15 cellular contexts compared by ENCODE assay signal in genomic region chr6:150269857-150270223, GRCh38.
DNase-seq lines count a peak whose midpoint lies in the region; ATAC-seq and TF ChIP-seq lines count a peak whose summit lies in the region.
"Had no signal": no experiment of that assay in that cellular context is flagged by ENCODE, and none has a peak within 500 bp of the region (broad histone marks: within the 10 kb centered on the region; RNA-seq: fewer than 3 reads in every experiment).

No MANE protein-coding gene starts in this region.

- no peak overlapping the region for H3K4me3 ChIP-seq in epithelial cell of esophagus (ENCODE audit: low read length)
- H3K4me3 ChIP-seq: cardiac muscle cell, esophagus squamous epithelium, upper lobe of left lung had no signal

- H3K36me3 Mint-ChIP-seq in activated CD4-positive, alpha-beta T cell treated with anti-CD3 and anti-CD28 coated beads for 36 hours (ENCODE audit: low read depth), result no peaks in the 10 kb centered on the region
- H3K36me3 Mint-ChIP-seq: immature natural killer cell; naive thymus-derived CD8-positive, alpha-beta T cell had no signal

- CTCF ChIA-PET in activated CD4-positive, alpha-beta T cell treated with anti-CD3 and anti-CD28 coated beads for 36 hours (lab: Charles Lee), result no interaction called here

- H3K4me3 Mint-ChIP-seq in activated CD4-positive, alpha-beta T cell treated with anti-CD3 and anti-CD28 coated beads for 36 hours, result no peak overlapping the region
- H3K4me3 Mint-ChIP-seq: immature natural killer cell; naive thymus-derived CD8-positive, alpha-beta T cell had no signal

- H3K27me3 Mint-ChIP-seq in activated CD4-positive, alpha-beta T cell treated with anti-CD3 and anti-CD28 coated beads for 36 hours, result no peaks in the 10 kb centered on the region

- H3K4me1 Mint-ChIP-seq in activated CD4-positive, alpha-beta T cell treated with anti-CD3 and anti-CD28 coated beads for 36 hours, result no peaks in the 10 kb centered on the region

- H3K9me3 Mint-ChIP-seq in activated CD4-positive, alpha-beta T cell treated with anti-CD3 and anti-CD28 coated beads for 36 hours (ENCODE audit: low read depth), result no peaks in the 10 kb centered on the region
- H3K9me3 Mint-ChIP-seq: immature natural killer cell; naive thymus-derived CD8-positive, alpha-beta T cell had no signal

- POLR2A ChIA-PET in activated CD4-positive, alpha-beta T cell treated with anti-CD3 and anti-CD28 coated beads for 36 hours (lab: Charles Lee), result no interaction called here

- intact Hi-C loops in activated CD4-positive, alpha-beta T cell treated with anti-CD3 and anti-CD28 coated beads for 36 hours (cut with DNase I, micrococcal nuclease), result no loop called here

- peak; percentile 44 for ATAC-seq in activated CD4-positive, alpha-beta T cell treated with anti-CD3 and anti-CD28 coated beads for 36 hours
- ATAC-seq in omental fat pad (ENCODE audit: low FRiP score) (peak; percentile 81), GM18861 (IDR thresholded peaks at IDR 0.05; ENCODE audit: unreplicated experiment) (no peak), HG03175 (IDR thresholded peaks at IDR 0.05; ENCODE audit: unreplicated experiment) (no peak)
- ATAC-seq: naive thymus-derived CD8-positive, alpha-beta T cell had no signal

- no peak overlapping the region for H3K27ac Mint-ChIP-seq in activated CD4-positive, alpha-beta T cell treated with anti-CD3 and anti-CD28 coated beads for 36 hours
- H3K27ac Mint-ChIP-seq: immature natural killer cell; naive thymus-derived CD8-positive, alpha-beta T cell had no signal

- TF ChIP-seq CTCF in epithelial cell of esophagus (IDR thresholded peaks at IDR 0.05; ENCODE audit: insufficient read depth, low read depth, low read length, missing control alignments), result no peak
- no peak for TF ChIP-seq CTCF in omental fat pad (IDR thresholded peaks at IDR 0.05)

- DNase-seq in activated CD4-positive, alpha-beta T cell treated with anti-CD3 and anti-CD28 coated beads for 36 hours, result peak; percentile 29
- DNase-seq in activated CD4-positive, alpha-beta T cell treated with anti-CD3 and anti-CD28 coated beads for 4 hours, result no peak
- DNase-seq in NCI-H226, result peak; percentile 98
- DNase-seq in epithelial cell of esophagus (ENCODE audit: low read depth), result peak; percentile 100
- DNase-seq in omental fat pad (ENCODE audit: low spot score), result no peak
- DNase-seq in NCI-H2171 (lab: John Stamatoyannopoulos, UW), result no peak
- DNase-seq: esophagus squamous epithelium; immature natural killer cell; KBM-7; naive thymus-derived CD8-positive, alpha-beta T cell; NCI-H2029; upper lobe of left lung had no signal

Comparison
In these comparisons a context has a peak if more than half of its experiments do, and no peak if none do; other contexts are left out.
1. DNase-seq: peak in activated CD4-positive, alpha-beta T cell treated with anti-CD3 and anti-CD28 coated beads for 36 hours (single experiment), NCI-H226 (single experiment) and epithelial cell of esophagus (single experiment); none in activated CD4-positive, alpha-beta T cell treated with anti-CD3 and anti-CD28 coated beads for 4 hours (0 of 2), omental fat pad (single experiment) and NCI-H2171 (single experiment).
2. ATAC-seq: peak in activated CD4-positive, alpha-beta T cell treated with anti-CD3 and anti-CD28 coated beads for 36 hours (single experiment) and omental fat pad (single experiment); none in GM18861 (single experiment) and HG03175 (single experiment).